In genomic region chr13:25468330-25469178, GRCh38 we compare ENCODE assay signal across 10 cellular contexts.
A peak's percentile ranks its signal among the peaks of the same experiment; 100 is the strongest.
DNase-seq lines count a peak whose midpoint lies in the region; ATAC-seq and TF ChIP-seq lines count a peak whose summit lies in the region.
"Had no signal": no experiment of that assay in that cellular context is flagged by ENCODE, and none has a peak within 500 bp of the region (broad histone marks: within the 10 kb centered on the region; RNA-seq: fewer than 3 reads in every experiment).

No MANE protein-coding gene starts in this region.

- peak in 1 of 56 donors; percentile 4 for TF ChIP-seq CTCF in dorsolateral prefrontal cortex (IDR thresholded peaks at IDR 0.05 in 54 of 56, conservative IDR thresholded peaks at IDR 0.05 in 2 of 56; ENCODE audit: low read depth in 1 of 56, partially characterized antibody in 56 of 56)

- DNase-seq in NCI-H2029 (lab: John Stamatoyannopoulos, UW): peak; percentile 40
- DNase-seq in NCI-H2029 treated with DMSO at 0.1 percent for 48 hours (lab: John Stamatoyannopoulos, UW): no peak
- DNase-seq in NCI-H345 (lab: John Stamatoyannopoulos, UW): peak; percentile 69
- peak in 9 of 10 donors; percentile 23 to 81 (median 62) for DNase-seq in dorsolateral prefrontal cortex
- DNase-seq in putamen (ENCODE audit: low spot score): peak; percentile 29
- DNase-seq in CD8-positive, alpha-beta memory T cell: no peak
- DNase-seq in NCI-H1048 (lab: John Stamatoyannopoulos, UW): no peak
- DNase-seq: right lobe of liver had no signal

- H3K27ac Mint-ChIP-seq in CD8-positive, alpha-beta memory T cell: no peak overlapping the region

- H3K4me3 Mint-ChIP-seq in CD8-positive, alpha-beta memory T cell: peak overlapping the region in 1 of 7 donors; percentile 45

- CTCF ChIA-PET in CD8-positive, alpha-beta memory T cell (lab: Charles Lee): no interaction called here

- no peaks in the 10 kb centered on the region for H3K36me3 Mint-ChIP-seq in CD8-positive, alpha-beta memory T cell

- intact Hi-C loops in dorsolateral prefrontal cortex (cut with DNase I): no loop called here

- peak overlapping the region in 11 of 59 donors; percentile 7 to 63 (median 31) for H3K27ac ChIP-seq in dorsolateral prefrontal cortex
- no peak overlapping the region for H3K27ac ChIP-seq in CD8-positive, alpha-beta memory T cell (ENCODE audit: low read depth, low read length)
- H3K27ac ChIP-seq: body of pancreas, right lobe of liver had no signal

- no peak for ATAC-seq in HG02571 (IDR thresholded peaks at IDR 0.05; ENCODE audit: unreplicated experiment)
- ATAC-seq: body of pancreas had no signal

- POLR2A ChIA-PET in CD8-positive, alpha-beta memory T cell (lab: Charles Lee): no interaction called here

- peaks cover 28 to 55% of the 10 kb centered on the region in 2 donors for H3K27me3 Mint-ChIP-seq in CD8-positive, alpha-beta memory T cell

- peak overlapping the region; percentile 35 to 75 (median 56) for H3K4me3 ChIP-seq in dorsolateral prefrontal cortex
- H3K4me3 ChIP-seq in CD8-positive, alpha-beta memory T cell (ENCODE audit: low read length): no peak overlapping the region
- H3K4me3 ChIP-seq: body of pancreas, right lobe of liver had no signal

- peaks cover 2 to 7% (median 7%) of the 10 kb centered on the region in 3 donors for H3K4me1 Mint-ChIP-seq in CD8-positive, alpha-beta memory T cell

- H3K9me3 ChIP-seq in CD8-positive, alpha-beta memory T cell (ENCODE audit: low read length): no peaks in the 10 kb centered on the region
- H3K9me3 ChIP-seq: body of pancreas, right lobe of liver had no signal

- peaks cover 0 to 14% (median 3%) of the 10 kb centered on the region in 5 donors for H3K9me3 Mint-ChIP-seq in CD8-positive, alpha-beta memory T cell

- no peaks in the 10 kb centered on the region for H3K36me3 ChIP-seq in CD8-positive, alpha-beta memory T cell (ENCODE audit: insufficient read depth, low read length)
- H3K36me3 ChIP-seq: right lobe of liver had no signal

- peaks cover 0 to 9% (median 0%) of the 10 kb centered on the region in 45 donors for H3K27me3 ChIP-seq in dorsolateral prefrontal cortex
- H3K27me3 ChIP-seq in CD8-positive, alpha-beta memory T cell (ENCODE audit: insufficient read depth, low read length, poor library complexity, severe bottlenecking): peaks cover 16% of the 10 kb centered on the region

- no peaks in the 10 kb centered on the region for H3K4me1 ChIP-seq in CD8-positive, alpha-beta memory T cell (ENCODE audit: insufficient read depth, low read length)
- H3K4me1 ChIP-seq: right lobe of liver had no signal

Comparison
In these comparisons a context has a peak if more than half of its experiments do, and no peak if none do; other contexts are left out.
1. DNase-seq: peak in NCI-H2029 (single experiment), NCI-H345 (single experiment), dorsolateral prefrontal cortex (9 of 10) and putamen (single experiment); none in NCI-H2029 treated with DMSO at 0.1 percent for 48 hours (single experiment), CD8-positive, alpha-beta memory T cell (0 of 5) and NCI-H1048 (single experiment).